Comparison of ENCODE assay signal across 11 cellular contexts in the genomic region with DNA sequence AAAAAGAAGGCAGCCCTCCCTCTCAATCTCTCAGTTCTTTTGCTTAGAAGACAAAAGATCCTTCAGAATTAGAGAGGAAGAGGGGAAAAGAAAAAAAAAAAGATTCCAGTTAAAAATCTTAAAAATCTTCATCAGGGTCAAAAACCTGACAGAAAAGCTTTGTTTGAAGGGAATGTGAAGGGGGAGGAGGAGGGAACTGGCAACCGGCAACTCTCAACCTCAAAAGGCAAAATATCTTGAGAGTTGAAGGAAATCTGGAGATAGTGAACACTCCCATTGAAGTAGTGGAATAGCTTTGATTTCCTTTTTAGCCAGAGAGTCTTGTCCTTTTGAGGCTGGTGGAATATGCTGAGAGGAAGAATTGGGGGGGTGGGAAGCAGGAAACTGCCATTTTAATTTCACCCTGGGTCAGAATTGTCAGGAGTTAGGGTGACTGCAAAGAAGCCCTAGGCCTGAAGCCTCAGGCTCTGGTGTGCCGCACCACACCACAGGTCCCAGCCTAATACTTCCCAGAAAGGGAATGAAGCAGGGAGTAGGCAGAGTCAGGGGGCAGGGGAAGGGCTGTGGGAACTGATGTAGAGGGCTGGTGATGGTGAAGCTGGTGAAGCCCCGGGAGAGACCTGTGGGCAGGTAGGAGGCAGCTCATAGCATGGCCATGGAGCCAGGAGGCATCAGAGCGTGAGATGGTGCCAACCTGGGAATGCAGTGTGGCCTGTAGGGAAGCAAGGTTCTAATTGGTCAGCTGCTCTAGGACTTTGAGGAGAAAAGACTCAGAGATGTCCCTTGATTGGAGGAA. TPM values are rescaled to one million over a fixed set of nuclear protein-coding genes. Genes with fewer than 3 reads are reported as not detected.
DNase-seq lines count a peak whose midpoint lies in the region; ATAC-seq, FAIRE-seq and TF ChIP-seq lines count a peak whose summit lies in the region.
"Had no signal": no experiment of that assay in that cellular context is flagged by ENCODE, and none has a peak within 500 bp of the region (broad histone marks: within the 10 kb centered on the region; RNA-seq: fewer than 3 reads in every experiment).

No MANE protein-coding gene starts in this region.

- peak; percentile 31 for DNase-seq in GM23248
- no peak for DNase-seq in adrenal gland
- no peak for DNase-seq in keratinocyte (ENCODE audit: low read depth, low spot score)
- DNase-seq in NCI-H82 treated with DMSO at 0.1 percent for 48 hours (lab: John Stamatoyannopoulos, UW; ENCODE audit: unreplicated experiment) = no peak
- no peak for DNase-seq in omental fat pad (ENCODE audit: low spot score)
- DNase-seq: cortex of kidney, immature natural killer cell, NCI-H748 treated with DMSO at 0.1 percent for 48 hours had no signal

- dilution Hi-C loops in keratinocyte (cut with MboI; ENCODE audit: extremely low pct_ligation_motif_present, low sequenced_read_pairs) = no loop called here

- H3K36me3 ChIP-seq in GM23248 (ENCODE audit: low read depth) (no peaks in the 10 kb centered on the region), adrenal gland (replicated peaks in 1 of 2) (no peaks in the 10 kb centered on the region), keratinocyte (ENCODE audit: control insufficient read depth in 2 of 2, extremely low read depth in 1 of 2, insufficient read depth in 2 of 2, low read length in 2 of 2) (peaks cover 7 to 8% of the 10 kb centered on the region in 2 experiments), skeletal muscle satellite cell (ENCODE audit: insufficient read depth, low read length) (peaks cover 4% of the 10 kb centered on the region)

- peak overlapping the region; percentile 85 for H3K9ac ChIP-seq in GM23248
- H3K9ac ChIP-seq in keratinocyte (ENCODE audit: control insufficient read depth, extremely low read depth, insufficient read depth, low read length) = peak overlapping the region; percentile 13
- peak overlapping the region; percentile 87 for H3K9ac ChIP-seq in skeletal muscle satellite cell (ENCODE audit: low read depth, low read length)

- no peaks in the 10 kb centered on the region for H3K27me3 ChIP-seq in GM23248 (replicated peaks; ENCODE audit: insufficient read depth)
- H3K27me3 ChIP-seq in adrenal gland = no peaks in the 10 kb centered on the region
- H3K27me3 ChIP-seq in keratinocyte (ENCODE audit: control insufficient read depth, extremely low read depth, insufficient read depth, low read length) = no peaks in the 10 kb centered on the region
- no peaks in the 10 kb centered on the region for H3K27me3 ChIP-seq in skeletal muscle satellite cell (ENCODE audit: control insufficient read depth, insufficient read depth, low read length)

- H3K4me1 ChIP-seq in GM23248 (ENCODE audit: insufficient read depth) (peaks cover 86% of the 10 kb centered on the region), adrenal gland (replicated peaks in 1 of 2) (peaks cover 50 to 80% of the 10 kb centered on the region in 2 donors), keratinocyte (ENCODE audit: control insufficient read depth, extremely low read depth, insufficient read depth, low read length) (peaks cover 83% of the 10 kb centered on the region), skeletal muscle satellite cell (ENCODE audit: control insufficient read depth, insufficient read depth, low read length) (peaks cover 78% of the 10 kb centered on the region)

- intact Hi-C loops in adrenal gland (cut with DNase I) = no loop called here

- no peak overlapping the region for H2AFZ ChIP-seq in GM23248
- H2AFZ ChIP-seq in keratinocyte (ENCODE audit: control insufficient read depth, low read length) = no peak overlapping the region

- no peak overlapping the region for H3K4me3 ChIP-seq in GM23248
- no peak overlapping the region for H3K4me3 ChIP-seq in adrenal gland
- no peak overlapping the region for H3K4me3 ChIP-seq in keratinocyte (ENCODE audit: control insufficient read depth in 2 of 3, extremely low read depth in 1 of 3, insufficient read depth in 2 of 3, low read depth in 1 of 3, low read length in 3 of 3)
- H3K4me3 ChIP-seq in skeletal muscle satellite cell (ENCODE audit: low read length) = no peak overlapping the region

- ATAC-seq in HG03159 (IDR thresholded peaks at IDR 0.05; ENCODE audit: unreplicated experiment) = no peak
- ATAC-seq in HG03139 (IDR thresholded peaks at IDR 0.05; ENCODE audit: unreplicated experiment) = no peak
- no peak for ATAC-seq in omental fat pad (ENCODE audit: low FRiP score)

- H3K9me2 ChIP-seq in GM23248 (ENCODE audit: insufficient read depth) = no peaks in the 10 kb centered on the region

- FAIRE-seq in keratinocyte (lab: Jason Lieb, UNC) = peak; percentile 59

- peaks cover 92% of the 10 kb centered on the region for H3K79me2 ChIP-seq in GM23248 (ENCODE audit: insufficient read depth)
- H3K79me2 ChIP-seq in keratinocyte (ENCODE audit: control insufficient read depth, insufficient read depth, low read length) = peaks cover 73% of the 10 kb centered on the region

- WGBS in GM23248 (ENCODE audit: low coverage in 1 of 2, low lambda C conversion rate in 2 of 2, missing lambda C conversion rate in 2 of 2), 2 experiments = 69 to 70% methylated on average over 4 of the region's 4 CpGs
- WGBS in adrenal gland, 4 donors = 67 to 75% (median 74%) methylated on average over 4 of the region's 4 CpGs

- peak overlapping the region; percentile 98 for H3K4me2 ChIP-seq in GM23248 (ENCODE audit: unreplicated experiment)
- peak overlapping the region; percentile 12 for H3K4me2 ChIP-seq in keratinocyte (ENCODE audit: control insufficient read depth, extremely low read depth, insufficient read depth, low read depth, low read length)
- H3K4me2 ChIP-seq in skeletal muscle satellite cell (ENCODE audit: low read length) = no peak overlapping the region

- no peak for TF ChIP-seq POLR2A in adrenal gland (IDR thresholded peaks at IDR 0.05)

- in situ Hi-C loops in GM23248 (cut with MboI) = no loop called here

- no peaks in the 10 kb centered on the region for H3K9me3 ChIP-seq in GM23248 (ENCODE audit: low read depth)
- no peaks in the 10 kb centered on the region for H3K9me3 ChIP-seq in adrenal gland (replicated peaks in 1 of 3)
- no peaks in the 10 kb centered on the region for H3K9me3 ChIP-seq in keratinocyte (ENCODE audit: control insufficient read depth, low read depth, low read length)
- H3K9me3 ChIP-seq in skeletal muscle satellite cell (replicated peaks; ENCODE audit: low read length) = no peaks in the 10 kb centered on the region

- H4K20me1 ChIP-seq in GM23248 (ENCODE audit: insufficient read depth) (no peaks in the 10 kb centered on the region), keratinocyte (ENCODE audit: control insufficient read depth, extremely low read depth, insufficient read depth, low read length) (no peaks in the 10 kb centered on the region)

- TF ChIP-seq CTCF in adrenal gland (IDR thresholded peaks at IDR 0.05) (no peak), keratinocyte (optimal IDR thresholded peaks at IDR 0.05 in 1 of 3, IDR thresholded peaks at IDR 0.05 in 1 of 3, conservative IDR thresholded peaks at IDR 0.05 in 1 of 3; ENCODE audit: extremely low read depth in 1 of 3, insufficient read depth in 2 of 3, low read length in 3 of 3) (no peak), omental fat pad (IDR thresholded peaks at IDR 0.05) (no peak)

- no peaks in the 10 kb centered on the region for H3K9me1 ChIP-seq in keratinocyte (ENCODE audit: control insufficient read depth, extremely low read depth, insufficient read depth, low read length)

- peaks cover 53% of the 10 kb centered on the region for H3F3A ChIP-seq in GM23248 (ENCODE audit: insufficient read depth)

- H3K27ac ChIP-seq in GM23248 (peak overlapping the region; percentile 99), adrenal gland (peak overlapping the region in 4 of 5 donors; percentile 49 to 89 (median 58)), keratinocyte (ENCODE audit: control insufficient read depth, insufficient read depth, low read length) (peak overlapping the region; percentile 73)

RNA-seq across cellular contexts. Expression of a gene that starts 24.6 kb away (rescaled TPM):
- 108 and 110 TPM in 2 replicates for total RNA-seq in GM23248 (2014; rRNA removed; shearing (Covaris generic))
- polyA plus RNA-seq in GM23248 (2016; fragmentation: Nextera tagmentation; extraction: Ambion mirVana) (33.3 and 33.7 TPM in 2 replicates), adrenal gland (10 to 100 TPM; 10.1 to 13.9 (median 11.2) TPM), keratinocyte (18.3 to 29.8 TPM (median 19.7 TPM) in 3 replicates)
- total RNA-seq in adrenal gland (10 to 100 TPM; 23.6 to 57.2 (median 50.4) TPM), omental fat pad (10 to 100 TPM; 47.2 to 81.6 (median 61.6) TPM)
- polyA plus RNA-seq in keratinocyte (2011; ENCODE audit: low read depth) = 2.7 TPM
- 11.1 and 14.7 TPM in 2 replicates for polyA plus RNA-seq in keratinocyte (2011; cell fraction: cytosol; rRNA removed)
- polyA plus RNA-seq in keratinocyte (2011; cell fraction: nucleus; rRNA removed) = 65.2 and 75.4 TPM in 2 replicates
- polyA plus RNA-seq in keratinocyte (2012; ENCODE audit: low replicate concordance) = 11.5 and 45.7 TPM in 2 replicates
- 47.6 to 153 TPM (median 54.8 TPM) in 3 replicates for polyA minus RNA-seq in keratinocyte
- polyA minus RNA-seq in keratinocyte (2011; cell fraction: cytosol; rRNA and poly(A)+ RNA removed) = 39.5 TPM
- polyA minus RNA-seq in keratinocyte (2011; cell fraction: nucleus; rRNA and poly(A)+ RNA removed) = 101 and 135 TPM in 2 replicates
- total RNA-seq in skeletal muscle satellite cell (2012; rRNA removed) = 83.4 and 83.9 TPM in 2 replicates
- polyA plus RNA-seq: immature natural killer cell had no signal

Comparison
In these comparisons a context has a peak if more than half of its experiments do, and no peak if none do; other contexts are left out.
1. H3K9ac ChIP-seq: peak in every context shown above with its lines; median percentile 87 in skeletal muscle satellite cell; 85 in GM23248; 13 in keratinocyte.